ENCODE assay signal across 27 cellular contexts in the genomic region with DNA sequence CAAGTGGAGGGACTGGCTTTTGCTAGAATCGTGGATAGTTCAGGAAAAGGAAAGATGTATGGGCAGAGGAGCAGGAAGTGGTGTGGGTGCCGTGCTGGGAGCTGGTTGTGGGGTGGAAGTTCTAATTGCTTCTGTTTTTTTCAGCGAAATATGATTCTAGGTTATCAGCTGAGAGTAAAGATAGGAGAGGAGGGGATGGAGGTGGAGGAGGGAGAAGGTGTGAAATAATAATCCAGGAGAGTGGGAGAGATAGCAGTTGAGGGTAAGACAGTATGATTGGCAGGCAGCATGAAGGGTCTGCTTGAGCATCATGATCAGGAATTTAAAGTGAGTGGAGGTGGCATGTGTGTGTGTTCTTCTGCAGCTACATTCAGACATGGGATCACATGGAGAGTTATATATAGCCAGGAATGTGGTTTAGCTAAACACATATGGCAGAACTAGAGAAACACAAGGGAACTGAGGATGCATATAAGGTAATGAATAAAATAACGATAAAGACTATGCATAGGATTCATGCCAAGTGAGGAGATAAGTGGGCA.
"Had no signal": no experiment of that assay in that cellular context is flagged by ENCODE, and none has a peak within 500 bp of the region (broad histone marks: within the 10 kb centered on the region; RNA-seq: fewer than 3 reads in every experiment).

No MANE protein-coding gene starts in this region.

- H3K9me3 ChIP-seq: gastroesophageal sphincter, neutrophil, sigmoid colon, testis, tibial artery had no signal

- DNase-seq: dorsolateral prefrontal cortex; effector CD4-positive, alpha-beta T cell; foreskin fibroblast; heart left ventricle; kidney; left colon; natural killer cell; sigmoid colon; spleen; stimulated activated CD4-positive, alpha-beta T cell treated with anti-CD3 and anti-CD28 coated beads, Interleukin-4, amount 100 ng/mL, for 4 hours; stimulated activated naive CD8-positive, alpha-beta T cell treated with anti-CD3 and anti-CD28 coated beads, Interleukin-15, Interleukin-2, amounts not matched to agents 100 U/mL and 50 U/mL, for 24 hours; substantia nigra; testis; tibial artery had no signal

- H3K9me3 Mint-ChIP-seq: neural crest cell; stimulated activated memory B cell treated with anti-CD40 and anti-IgM and Interleukin-4, amounts not matched to agents 10 μg/mL and 1 μg/mL and 100 μg/mL, for 72 hours; type B pancreatic cell had no signal

- H3K4me1 Mint-ChIP-seq: memory B cell; natural killer cell; neural crest cell; stimulated activated memory B cell treated with anti-CD40 and anti-IgM and Interleukin-4, amounts not matched to agents 10 μg/mL and 1 μg/mL and 100 μg/mL, for 72 hours had no signal

- ATAC-seq: esophagus mucosa; gastroesophageal sphincter; left colon; natural killer cell; stimulated activated memory B cell treated with anti-CD40 and anti-IgM and Interleukin-4, amounts not matched to agents 10 μg/mL and 1 μg/mL and 100 μg/mL, for 72 hours; stimulated activated naive CD8-positive, alpha-beta T cell treated with anti-CD3 and anti-CD28 coated beads, Interleukin-15, Interleukin-2, amounts not matched to agents 100 U/mL and 50 U/mL, for 24 hours had no signal

- H3K27ac ChIP-seq: epithelial cell of prostate, gastroesophageal sphincter, hepatocyte, neutrophil, parathyroid adenoma, sigmoid colon, skin epidermis, spleen, testis, tibial artery had no signal

- H3K4me1 ChIP-seq: parathyroid adenoma, testis had no signal

- H3K27me3 Mint-ChIP-seq: progenitor cell of endocrine pancreas; stimulated activated memory B cell treated with anti-CD40 and anti-IgM and Interleukin-4, amounts not matched to agents 10 μg/mL and 1 μg/mL and 100 μg/mL, for 72 hours; type B pancreatic cell had no signal

- H3K4me3 ChIP-seq: dorsolateral prefrontal cortex, gastroesophageal sphincter, heart left ventricle, hepatocyte, lung, sigmoid colon, skin epidermis, spleen, testis, tibial artery had no signal

- H3K36me3 Mint-ChIP-seq: natural killer cell; stimulated activated memory B cell treated with anti-CD40 and anti-IgM and Interleukin-4, amounts not matched to agents 10 μg/mL and 1 μg/mL and 100 μg/mL, for 72 hours; type B pancreatic cell had no signal

- H3K36me3 ChIP-seq: gastroesophageal sphincter, heart left ventricle, neutrophil, sigmoid colon, spleen, tibial artery had no signal

- H3K4me3 Mint-ChIP-seq: memory B cell; natural killer cell; neural crest cell; stimulated activated memory B cell treated with anti-CD40 and anti-IgM and Interleukin-4, amounts not matched to agents 10 μg/mL and 1 μg/mL and 100 μg/mL, for 72 hours; type B pancreatic cell had no signal

- H3K27ac Mint-ChIP-seq: memory B cell; natural killer cell; progenitor cell of endocrine pancreas; stimulated activated memory B cell treated with anti-CD40 and anti-IgM and Interleukin-4, amounts not matched to agents 10 μg/mL and 1 μg/mL and 100 μg/mL, for 72 hours; type B pancreatic cell had no signal

- H3K27me3 ChIP-seq: dorsolateral prefrontal cortex, gastroesophageal sphincter, heart left ventricle, hepatocyte, neutrophil, sigmoid colon, spleen, testis, tibial artery had no signal
